ENCODE assay signal across 8 cellular contexts in the genomic region with DNA sequence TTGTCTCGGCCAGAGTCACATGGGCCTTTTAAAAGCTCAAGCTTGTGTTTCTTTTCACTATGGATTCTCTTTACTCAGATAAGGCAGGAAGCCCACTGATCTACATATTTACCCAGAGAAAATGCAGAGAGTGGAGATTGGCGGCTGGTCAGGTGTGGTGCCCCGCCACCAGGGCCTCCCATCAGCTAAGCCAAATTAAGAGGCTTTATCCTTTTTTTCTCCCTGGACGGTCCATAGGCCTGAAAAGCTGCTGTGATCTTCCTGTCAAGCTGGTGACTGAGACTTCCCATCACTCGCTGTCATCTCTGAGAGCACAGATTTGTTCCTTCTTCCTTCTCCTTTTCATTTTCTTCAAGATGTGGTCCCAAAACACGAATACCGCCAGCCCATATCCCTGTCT. TPM values are rescaled to one million over a fixed set of nuclear protein-coding genes. Genes with fewer than 3 reads are reported as not detected.
A peak's percentile ranks its signal among the peaks of the same experiment; 100 is the strongest.
DNase-seq lines count a peak whose midpoint lies in the region; ATAC-seq and TF ChIP-seq lines count a peak whose summit lies in the region.

No MANE protein-coding gene starts in this region.

- intact Hi-C loops in PC-9 (cut with micrococcal nuclease; ENCODE audit: unreplicated experiment) (no loop called here), psoas muscle (cut with DNase I) (loop anchor here in 1 of 2 donors (5.0 to 10.0 kb wide), 3 partner anchors 38 to 93 kb away; a partner anchor contains a TSS), sciatic nerve (cut with DNase I) (no loop called here)

- no peak overlapping the region for H2AFZ ChIP-seq in PC-9

- no peak for TF ChIP-seq CTCF in PC-9 (conservative IDR thresholded peaks at IDR 0.05)
- TF ChIP-seq CTCF in epithelial cell of esophagus (IDR thresholded peaks at IDR 0.05; ENCODE audit: insufficient read depth, low read depth, low read length, missing control alignments), result no peak
- TF ChIP-seq CTCF in psoas muscle (IDR thresholded peaks at IDR 0.05), result no peak

- whole genome bisulfite sequencing in psoas muscle, 3 donors, result 26 to 38% (median 36%) methylated on average over 7 of the region's 7 CpGs

- H3K4me1 ChIP-seq in ES-I3 (ENCODE audit: insufficient read depth, low read length) (peaks cover 23% of the 10 kb centered on the region), PC-9 (replicated peaks; ENCODE audit: insufficient read depth) (peaks cover 17% of the 10 kb centered on the region), psoas muscle (peaks cover 72% of the 10 kb centered on the region)

- H3K27ac ChIP-seq in PC-9, result no peak overlapping the region
- peak overlapping the region; percentile 89 for H3K27ac ChIP-seq in psoas muscle

- H3F3A ChIP-seq in PC-9 (ENCODE audit: insufficient read depth, low read depth), result no peaks in the 10 kb centered on the region; the same call in 1 of the 2 replicates

- peak overlapping the region; percentile 94 for H3K4me2 ChIP-seq in PC-9

- ATAC-seq in psoas muscle (no peak), sciatic nerve (no peak)

- no peaks in the 10 kb centered on the region for H3K9me2 ChIP-seq in PC-9 (ENCODE audit: insufficient read depth)

- H3K36me3 ChIP-seq in ES-I3 (ENCODE audit: insufficient read depth, low read length) (peaks cover 31% of the 10 kb centered on the region), PC-9 (ENCODE audit: low read depth) (peaks cover 19% of the 10 kb centered on the region), psoas muscle (ENCODE audit: insufficient read depth in 1 of 2, low read depth in 1 of 2) (peaks cover 3 to 66% of the 10 kb centered on the region in 2 donors)

- H3K9ac ChIP-seq in ES-I3 (ENCODE audit: low read depth, low read length), result peak overlapping the region; percentile 99; the same call in 1 of the 2 replicates

- peak overlapping the region; percentile 83 for H3K4me3 ChIP-seq in PC-9
- H3K4me3 ChIP-seq in epithelial cell of esophagus (ENCODE audit: low read length), result peak overlapping the region; percentile 99
- H3K4me3 ChIP-seq in psoas muscle, result peak overlapping the region; percentile 98

- DNase-seq in PC-9 (no peak), epithelial cell of esophagus (ENCODE audit: low read depth) (no peak), psoas muscle (no peak), HuH-7.5 (ENCODE audit: low spot score) (no peak), sciatic nerve (ENCODE audit: low spot score) (no peak), DMS114 treated with DMSO at 0.1 percent for 48 hours (lab: John Stamatoyannopoulos, UW; ENCODE audit: unreplicated experiment) (no peak), COLO668 (lab: John Stamatoyannopoulos, UW; ENCODE audit: unreplicated experiment) (no peak)

- CTCF ChIA-PET in PC-9 (lab: Charles Lee), result no interaction called here

- POLR2A ChIA-PET in PC-9 (lab: Charles Lee; ENCODE audit: unreplicated experiment), result interaction anchor here (0.5 kb wide), 1 partner anchor 51 kb away, joined by 3 read pairs; no protein-coding TSS in a partner anchor

- H3K9me3 ChIP-seq in ES-I3 (ENCODE audit: control insufficient read depth, insufficient read depth, low read length) (no peaks in the 10 kb centered on the region), PC-9 (ENCODE audit: insufficient read depth, low read depth) (no peaks in the 10 kb centered on the region), psoas muscle (no peaks in the 10 kb centered on the region)

- peaks cover 54% of the 10 kb centered on the region for H4K20me1 ChIP-seq in PC-9 (ENCODE audit: insufficient read depth)

- H3K27me3 ChIP-seq in PC-9 (ENCODE audit: insufficient read depth, low read depth), result no peaks in the 10 kb centered on the region
- no peaks in the 10 kb centered on the region for H3K27me3 ChIP-seq in psoas muscle (ENCODE audit: insufficient read depth in 3 of 3, low read length in 2 of 3)

- peaks cover 95% of the 10 kb centered on the region for H3K79me2 ChIP-seq in PC-9 (ENCODE audit: low read depth)

- BruUV-seq in PC-9 (replicated peaks; lab: Mats Ljungman, UMichigan), result no TSS peak

RNA-seq across cellular contexts. Expression of a gene that starts 1.9 kb away (rescaled TPM):
- total RNA-seq in PC-9 (2021) (68.7 and 88.7 TPM in 2 replicates), psoas muscle (10 to 100 TPM; 51.3 to 88.9 (median 65.1) TPM), sciatic nerve (115 TPM)
- polyA plus RNA-seq in psoas muscle, result 10 to 100 TPM; 53.7 to 83.1 (median 61.0) TPM

RNA-seq across cellular contexts. Expression of a gene that starts 2.2 kb away (rescaled TPM):
- total RNA-seq in PC-9 (2021) (43.1 and 66.1 TPM in 2 replicates), psoas muscle (10 to 100 TPM; 30.4 to 52.9 (median 45.6) TPM), sciatic nerve (121 TPM)
- 10 to 100 TPM; 31.0 to 45.2 (median 31.3) TPM for polyA plus RNA-seq in psoas muscle

RNA-seq across cellular contexts. Expression of a gene that starts 55.6 kb away (rescaled TPM):
- total RNA-seq in PC-9 (2021), result 31.1 and 34.7 TPM in 2 replicates
- total RNA-seq in psoas muscle, result 100 to 1,000 TPM; 103 to 133 (median 119) TPM
- polyA plus RNA-seq in psoas muscle, result 100 to 1,000 TPM; 138 to 245 (median 234) TPM
- 35.9 TPM for total RNA-seq in sciatic nerve

RNA-seq across cellular contexts. Expression of a gene that starts 56.1 kb away (rescaled TPM):
- total RNA-seq in PC-9 (2021), result 7.5 and 11.9 TPM in 2 replicates
- 1 to 10 TPM; 4.5 to 6.2 (median 4.6) TPM for total RNA-seq in psoas muscle
- polyA plus RNA-seq in psoas muscle, result 10 to 100 TPM in 2 of 3 donors, 1 to 10 TPM in 1; 4.7 to 15.6 (median 11.7) TPM
- total RNA-seq in sciatic nerve, result 3.7 TPM

RNA-seq across cellular contexts. Expression of a gene that starts 57.0 kb away (rescaled TPM):
- total RNA-seq in PC-9 (2021) (4.4 and 8.0 TPM in 2 replicates), psoas muscle (under 1 TPM in 3 of 4 donors, not detected in 1; 0.09 to 0.38 (median 0.27) TPM), sciatic nerve (3.7 TPM)
- polyA plus RNA-seq in psoas muscle, result under 1 TPM in 2 of 3 donors, not detected in 1; 0.06 to 0.18 TPM
